Comparison of ENCODE assay signal across 8 cellular contexts in genomic region chr2:168961450-168962229, GRCh38.
A peak's percentile ranks its signal among the peaks of the same experiment; 100 is the strongest.
DNase-seq lines count a peak whose midpoint lies in the region; ATAC-seq, FAIRE-seq and TF ChIP-seq lines count a peak whose summit lies in the region.

No MANE protein-coding gene starts in this region.

- H3K9me3 Mint-ChIP-seq in activated T-cell treated with anti-CD3 and anti-CD28 coated beads, Interleukin-2, amount 50 U/mL, for 4 hours = no peaks in the 10 kb centered on the region

- peaks cover 7% of the 10 kb centered on the region for H3K4me1 ChIP-seq in OCI-LY3 (ENCODE audit: low read length)

- H3K4me2 ChIP-seq in OCI-LY3 (ENCODE audit: low read length) = no peak overlapping the region

- H3K4me3 Mint-ChIP-seq in activated T-cell treated with anti-CD3 and anti-CD28 coated beads, Interleukin-2, amount 50 U/mL, for 4 hours = no peak overlapping the region

- no peak for DNase-seq in activated T-cell treated with anti-CD3 and anti-CD28 coated beads, Interleukin-2, amount 50 U/mL, for 4 hours
- DNase-seq in activated T-cell treated with anti-CD3 and anti-CD28 coated beads, Interleukin-2, amount 50 U/mL, for 48 hours = no peak
- DNase-seq in HTR-8/SVneo (ENCODE audit: insufficient read length, low spot score) (peak; percentile 15), astrocyte of the cerebellum (ENCODE audit: low read depth) (peak; percentile 63), iPS DF 4.7 (ENCODE audit: extremely low read depth, low spot score) (peak; percentile 79), smooth muscle cell of the brain vasculature (ENCODE audit: low read depth, low spot score) (peak; percentile 56)

- no peaks in the 10 kb centered on the region for H3K27me3 ChIP-seq in OCI-LY3 (ENCODE audit: low read depth, low read length)

- peaks cover 28% of the 10 kb centered on the region for H3K4me1 Mint-ChIP-seq in activated T-cell treated with anti-CD3 and anti-CD28 coated beads, Interleukin-2, amount 50 U/mL, for 4 hours (ENCODE audit: low read depth)

- TF ChIP-seq CTCF in OCI-LY3 (IDR thresholded peaks at IDR 0.05; ENCODE audit: low read depth, low read length) = peak; percentile 89
- peak; percentile 78 for TF ChIP-seq CTCF in astrocyte of the cerebellum (IDR thresholded peaks at IDR 0.05; ENCODE audit: low read depth, low read length, missing control alignments)

- no peak overlapping the region for H3K27ac ChIP-seq in OCI-LY3 (ENCODE audit: low read length)

- H3K79me2 ChIP-seq in OCI-LY3 (ENCODE audit: low read length) = no peaks in the 10 kb centered on the region

- no peaks in the 10 kb centered on the region for H3K36me3 Mint-ChIP-seq in activated T-cell treated with anti-CD3 and anti-CD28 coated beads, Interleukin-2, amount 50 U/mL, for 4 hours (ENCODE audit: insufficient read depth)

- no peaks in the 10 kb centered on the region for H3K9me3 ChIP-seq in OCI-LY3 (ENCODE audit: insufficient read depth, low read length)

- no peak overlapping the region for H3K9ac ChIP-seq in OCI-LY3 (ENCODE audit: low read length)

- no peaks in the 10 kb centered on the region for H3K36me3 ChIP-seq in OCI-LY3 (replicated peaks; ENCODE audit: low read depth, low read length)

- ATAC-seq in activated T-cell treated with anti-CD3 and anti-CD28 coated beads, Interleukin-2, amount 50 U/mL, for 4 hours = peak; percentile 77 to 78
- peak; percentile 91 for ATAC-seq in GM21515 (IDR thresholded peaks at IDR 0.05; ENCODE audit: unreplicated experiment)

- no peak overlapping the region for H3K4me3 ChIP-seq in OCI-LY3 (ENCODE audit: low read length)
- H3K4me3 ChIP-seq in astrocyte of the cerebellum (ENCODE audit: low read depth, low read length) = no peak overlapping the region

- 0 out of 2 replicates have a peak overlapping the region, but pooled peaks have one; percentile 35 for H2AFZ ChIP-seq in OCI-LY3 (ENCODE audit: low read depth, low read length)

- no peak for FAIRE-seq in HTR-8/SVneo (lab: Jason Lieb, UNC)

- in situ Hi-C loops in astrocyte of the cerebellum (cut with HindIII; ENCODE audit: low sequenced_read_pairs) = no loop called here

- H4K20me1 ChIP-seq in OCI-LY3 (ENCODE audit: insufficient read depth, low read length) = no peaks in the 10 kb centered on the region

- H3K27me3 Mint-ChIP-seq in activated T-cell treated with anti-CD3 and anti-CD28 coated beads, Interleukin-2, amount 50 U/mL, for 4 hours (ENCODE audit: low read depth) = peaks cover 7% of the 10 kb centered on the region

Comparison
In these comparisons a context has a peak if more than half of its experiments do, and no peak if none do; other contexts are left out.
1. DNase-seq: peak in HTR-8/SVneo (single experiment), astrocyte of the cerebellum (single experiment), iPS DF 4.7 (single experiment) and smooth muscle cell of the brain vasculature (single experiment); none in activated T-cell treated with anti-CD3 and anti-CD28 coated beads, Interleukin-2, amount 50 U/mL, for 4 hours (single experiment) and activated T-cell treated with anti-CD3 and anti-CD28 coated beads, Interleukin-2, amount 50 U/mL, for 48 hours (0 of 2).